ENCODE assay signal across 30 cellular contexts in the genomic region with DNA sequence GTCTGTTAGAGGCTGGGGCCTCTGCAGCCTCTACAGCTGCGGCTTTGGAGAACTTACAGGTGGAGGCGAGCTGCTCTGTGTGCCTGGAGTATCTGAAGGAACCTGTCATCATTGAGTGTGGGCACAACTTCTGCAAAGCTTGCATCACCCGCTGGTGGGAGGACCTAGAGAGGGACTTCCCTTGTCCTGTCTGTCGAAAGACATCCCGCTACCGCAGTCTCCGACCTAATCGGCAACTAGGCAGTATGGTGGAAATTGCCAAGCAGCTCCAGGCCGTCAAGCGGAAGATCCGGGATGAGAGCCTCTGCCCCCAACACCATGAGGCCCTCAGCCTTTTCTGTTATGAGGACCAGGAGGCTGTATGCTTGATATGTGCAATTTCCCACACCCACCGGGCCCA. TPM values are rescaled to one million over a fixed set of nuclear protein-coding genes. Genes with fewer than 3 reads are reported as not detected.
DNase-seq lines count a peak whose midpoint lies in the region; ATAC-seq, FAIRE-seq and TF ChIP-seq lines count a peak whose summit lies in the region.
"Had no signal": no experiment of that assay in that cellular context is flagged by ENCODE, and none has a peak within 500 bp of the region (broad histone marks: within the 10 kb centered on the region; RNA-seq: fewer than 3 reads in every experiment).

No MANE protein-coding gene starts in this region.

- WGBS in K562 (ENCODE audit: insufficient coverage, low coverage, missing lambda C conversion rate) = 94% methylated on average over 12 of the region's 12 CpGs

- no peak for TF ChIP-seq RAD21 in K562 (CRISPR knock-in tag; conservative IDR thresholded peaks at IDR 0.05 in 1 of 2, IDR thresholded peaks at IDR 0.05 in 1 of 2)

- no peak overlapping the region for H3K27ac ChIP-seq in K562 (ENCODE audit: extremely low read depth, low read depth, low read length)
- H3K27ac ChIP-seq: tibial artery had no signal

- H3K27me3 ChIP-seq in K562 (ENCODE audit: control insufficient read depth in 2 of 2, insufficient read depth in 2 of 2, low read length in 2 of 2) = no peaks in the 10 kb centered on the region
- H3K27me3 ChIP-seq: MG63, tibial artery had no signal

- H3K9me3 Mint-ChIP-seq in activated CD4-positive, alpha-beta T cell treated with anti-CD3 and anti-CD28 coated beads for 36 hours (ENCODE audit: low read depth) = no peaks in the 10 kb centered on the region
- no peaks in the 10 kb centered on the region for H3K9me3 Mint-ChIP-seq in activated CD4-positive, alpha-beta T cell treated with anti-CD3 and anti-CD28 coated beads, Interleukin-2, amount 10 ng/mL, durations not matched to agents 24 days and 14 days
- no peaks in the 10 kb centered on the region for H3K9me3 Mint-ChIP-seq in Calu3 (ENCODE audit: low read depth, unreplicated experiment)
- H3K9me3 Mint-ChIP-seq in nephron = no peaks in the 10 kb centered on the region
- H3K9me3 Mint-ChIP-seq: activated naive CD4-positive, alpha-beta T cell treated with anti-CD3 and anti-CD28 coated beads, Interleukin-2, amount 10 ng/mL, durations not matched to agents 7 days and 5 days; mesothelial cell of epicardium; naive B cell had no signal

- peak; percentile 37 for DNase-seq in activated CD4-positive, alpha-beta T cell treated with anti-CD3 and anti-CD28 coated beads for 36 hours
- DNase-seq in activated CD4-positive, alpha-beta T cell treated with anti-CD3 and anti-CD28 coated beads, Interleukin-2, amount 10 ng/mL, durations not matched to agents 24 days and 14 days = no peak
- DNase-seq in Calu3 = no peak
- no peak for DNase-seq in K562 (ENCODE audit: extremely low read depth in 1 of 4, low spot score in 3 of 4)
- DNase-seq in effector CD8-positive, alpha-beta T cell (lab: John Stamatoyannopoulos, UW) = no peak
- no peak for DNase-seq in HK-2 (ENCODE audit: unreplicated experiment)
- DNase-seq: activated CD4-positive, alpha-beta T cell treated with anti-CD3 and anti-CD28 coated beads, Interleukin-2, amount 50 U/mL, for 1 hour; activated naive CD4-positive, alpha-beta T cell treated with anti-CD3 and anti-CD28 coated beads, Interleukin-2, amount 10 ng/mL, durations not matched to agents 7 days and 5 days; AML-193; COR-L47; DMS79 treated with DMSO at 0.1 percent for 48 hours; GF-D8; head of caudate nucleus; KG1; kidney glomerular epithelial cell; MG63; naive B cell; NCI-H1436 treated with DMSO at 0.1 percent for 48 hours; NCI-H2107; NCI-H446; NCI-H82; occipital lobe; tibial artery had no signal

- no peaks in the 10 kb centered on the region for H3K27me3 Mint-ChIP-seq in activated CD4-positive, alpha-beta T cell treated with anti-CD3 and anti-CD28 coated beads for 36 hours
- H3K27me3 Mint-ChIP-seq in activated CD4-positive, alpha-beta T cell treated with anti-CD3 and anti-CD28 coated beads, Interleukin-2, amount 10 ng/mL, durations not matched to agents 24 days and 14 days = no peaks in the 10 kb centered on the region
- H3K27me3 Mint-ChIP-seq in Calu3 (ENCODE audit: unreplicated experiment) (no peaks in the 10 kb centered on the region), nephron (ENCODE audit: low read depth) (no peaks in the 10 kb centered on the region)
- H3K27me3 Mint-ChIP-seq: activated naive CD4-positive, alpha-beta T cell treated with anti-CD3 and anti-CD28 coated beads, Interleukin-2, amount 10 ng/mL, durations not matched to agents 7 days and 5 days; naive B cell had no signal

- H3K4me2 ChIP-seq in K562 (ENCODE audit: insufficient read depth, low read length) = no peak overlapping the region

- BruUV-seq in Calu3 (replicated peaks; lab: Mats Ljungman, UMichigan) = no TSS peak
- no TSS peak for BruUV-seq in K562 (replicated peaks; lab: Mats Ljungman, UMichigan)

- no peak for FAIRE-seq in K562 (lab: Jason Lieb, UNC)
- FAIRE-seq: A204.1, bronchial epithelial cell, colon had no signal

- TF ChIP-seq POLR2A in K562 (conservative IDR thresholded peaks at IDR 0.05) = no peak

- H3K36me3 Mint-ChIP-seq in activated CD4-positive, alpha-beta T cell treated with anti-CD3 and anti-CD28 coated beads for 36 hours (ENCODE audit: low read depth) = peaks cover 41% of the 10 kb centered on the region
- peaks cover 45% of the 10 kb centered on the region for H3K36me3 Mint-ChIP-seq in activated CD4-positive, alpha-beta T cell treated with anti-CD3 and anti-CD28 coated beads, Interleukin-2, amount 10 ng/mL, durations not matched to agents 24 days and 14 days (ENCODE audit: low read depth)
- H3K36me3 Mint-ChIP-seq in Calu3 (ENCODE audit: insufficient read depth, unreplicated experiment) = peaks cover 54% of the 10 kb centered on the region
- peaks cover 44% of the 10 kb centered on the region for H3K36me3 Mint-ChIP-seq in nephron (ENCODE audit: low read depth)

- no peak overlapping the region for H2AFZ ChIP-seq in K562 (ENCODE audit: low read depth, low read length)

- in situ Hi-C loops in K562 (cut with MboI) = no loop called here

- peak overlapping the region; percentile 6 for H3K27ac Mint-ChIP-seq in activated CD4-positive, alpha-beta T cell treated with anti-CD3 and anti-CD28 coated beads for 36 hours
- H3K27ac Mint-ChIP-seq in activated CD4-positive, alpha-beta T cell treated with anti-CD3 and anti-CD28 coated beads, Interleukin-2, amount 10 ng/mL, durations not matched to agents 24 days and 14 days = no peak overlapping the region
- H3K27ac Mint-ChIP-seq in Calu3 (ENCODE audit: unreplicated experiment) = peak overlapping the region; percentile 2
- H3K27ac Mint-ChIP-seq in nephron = no peak overlapping the region
- H3K27ac Mint-ChIP-seq: activated naive CD4-positive, alpha-beta T cell treated with anti-CD3 and anti-CD28 coated beads, Interleukin-2, amount 10 ng/mL, durations not matched to agents 7 days and 5 days; mesothelial cell of epicardium had no signal

- TF ChIP-seq EP300 in K562 (IDR thresholded peaks at IDR 0.05; ENCODE audit: low read length) = no peak

- ATAC-seq in activated CD4-positive, alpha-beta T cell treated with anti-CD3 and anti-CD28 coated beads for 36 hours = no peak
- ATAC-seq in K562 (no peak), GM18868 (IDR thresholded peaks at IDR 0.05; ENCODE audit: unreplicated experiment) (no peak)

- H3K4me1 ChIP-seq in K562 (replicated peaks in 1 of 2; ENCODE audit: control insufficient read depth in 2 of 2, insufficient read depth in 2 of 2, low read length in 2 of 2) = peaks cover 14 to 15% of the 10 kb centered on the region in 2 experiments

- H4K20me1 ChIP-seq in K562 (replicated peaks; ENCODE audit: control insufficient read depth, insufficient read depth, low read length) = peaks cover 9% of the 10 kb centered on the region

- intact Hi-C loops in activated CD4-positive, alpha-beta T cell treated with anti-CD3 and anti-CD28 coated beads for 36 hours (cut with DNase I, micrococcal nuclease) = loop anchor here (5.0 to 10.0 kb wide), 8 partner anchors 227 to 1475 kb away; a partner anchor contains a TSS
- intact Hi-C loops in activated CD4-positive, alpha-beta T cell treated with anti-CD3 and anti-CD28 coated beads, Interleukin-2, amount 10 ng/mL, durations not matched to agents 24 days and 14 days (cut with micrococcal nuclease) = loop anchor here (5.0 kb wide), 1 partner anchor 262 kb away; a partner anchor contains a TSS
- intact Hi-C loops in Calu3 (cut with micrococcal nuclease; ENCODE audit: unreplicated experiment) (loop anchor here (5.0 to 10.0 kb wide), 2 partner anchors 95 to 117 kb away; a partner anchor contains a TSS), K562 (cut with micrococcal nuclease) (no loop called here)

- H3K4me3 Mint-ChIP-seq in activated CD4-positive, alpha-beta T cell treated with anti-CD3 and anti-CD28 coated beads for 36 hours = peak overlapping the region; percentile 2
- H3K4me3 Mint-ChIP-seq in activated CD4-positive, alpha-beta T cell treated with anti-CD3 and anti-CD28 coated beads, Interleukin-2, amount 10 ng/mL, durations not matched to agents 24 days and 14 days = no peak overlapping the region
- H3K4me3 Mint-ChIP-seq in Calu3 (ENCODE audit: low read depth, unreplicated experiment) (no peak overlapping the region), nephron (peak overlapping the region; percentile 20 to 49 (median 33))
- H3K4me3 Mint-ChIP-seq: activated naive CD4-positive, alpha-beta T cell treated with anti-CD3 and anti-CD28 coated beads, Interleukin-2, amount 10 ng/mL, durations not matched to agents 7 days and 5 days; mesothelial cell of epicardium had no signal

- TF ChIP-seq CTCF in Calu3 (IDR thresholded peaks at IDR 0.05; ENCODE audit: unreplicated experiment) (no peak), K562 (IDR thresholded peaks at IDR 0.05 in 2 of 3, conservative IDR thresholded peaks at IDR 0.05 in 1 of 3; ENCODE audit: insufficient read depth in 2 of 3, low read depth in 1 of 3, low read length in 3 of 3) (no peak), nephron (IDR thresholded peaks at IDR 0.05; ENCODE audit: unreplicated experiment in 3 of 3) (no peak)

- H3K36me3 ChIP-seq in K562 (ENCODE audit: control insufficient read depth, insufficient read depth, low read length) = peaks cover 55% of the 10 kb centered on the region

- H3K9me3 ChIP-seq in K562 (replicated peaks; ENCODE audit: control insufficient read depth, insufficient read depth, low read depth, low read length) = no peaks in the 10 kb centered on the region
- H3K9me3 ChIP-seq: HAP-1, MG63, tibial artery had no signal

- peaks cover 37% of the 10 kb centered on the region for H3K79me2 ChIP-seq in K562 (ENCODE audit: control insufficient read depth, insufficient read depth, low read length)

- H3K9ac ChIP-seq in K562 (ENCODE audit: insufficient read depth in 1 of 2, low read depth in 2 of 2, low read length in 2 of 2) = peak overlapping the region in 1 of 2 experiments; percentile 11; a peak in 1 of 4 replicates

- CTCF ChIA-PET in activated CD4-positive, alpha-beta T cell treated with anti-CD3 and anti-CD28 coated beads for 36 hours (lab: Charles Lee) = no interaction called here
- CTCF ChIA-PET in Calu3 (lab: Charles Lee) = no interaction called here
- CTCF ChIA-PET in K562 (lab: Yijun Ruan, JAX; ENCODE audit: low intra/inter-chr PET ratio) = no interaction called here

- no peak overlapping the region for H3K4me3 ChIP-seq in K562
- H3K4me3 ChIP-seq: HAP-1, MG63, tibial artery had no signal

- H3K4me1 Mint-ChIP-seq in activated CD4-positive, alpha-beta T cell treated with anti-CD3 and anti-CD28 coated beads for 36 hours = peaks cover 29% of the 10 kb centered on the region
- H3K4me1 Mint-ChIP-seq in activated CD4-positive, alpha-beta T cell treated with anti-CD3 and anti-CD28 coated beads, Interleukin-2, amount 10 ng/mL, durations not matched to agents 24 days and 14 days = peaks cover 28% of the 10 kb centered on the region
- H3K4me1 Mint-ChIP-seq in Calu3 (ENCODE audit: low read depth, unreplicated experiment) = peaks cover 35% of the 10 kb centered on the region
- H3K4me1 Mint-ChIP-seq in nephron = peaks cover 26% of the 10 kb centered on the region

- POLR2A ChIA-PET in activated CD4-positive, alpha-beta T cell treated with anti-CD3 and anti-CD28 coated beads for 36 hours (lab: Charles Lee) = interaction anchor here (0.7 to 1.4 kb wide), 2 partner anchors 11 to 492 kb away, joined by 3 read pairs; no protein-coding TSS in a partner anchor
- POLR2A ChIA-PET in K562 (lab: Yijun Ruan, JAX) = no interaction called here

- H3K9me1 ChIP-seq in K562 (ENCODE audit: control insufficient read depth, insufficient read depth, low read length) = no peaks in the 10 kb centered on the region

RNA-seq across cellular contexts. Expression of a gene that starts 2.6 kb away (rescaled TPM):
- 10 to 100 TPM; 16.5 to 17.5 TPM for total RNA-seq in activated CD4-positive, alpha-beta T cell treated with anti-CD3 and anti-CD28 coated beads for 36 hours
- total RNA-seq in activated CD4-positive, alpha-beta T cell treated with anti-CD3 and anti-CD28 coated beads, Interleukin-2, amount 10 ng/mL, durations not matched to agents 24 days and 14 days = 12.5 and 13.7 TPM in 2 replicates
- total RNA-seq in Calu3 (2022) (22.0 and 22.3 TPM in 2 replicates), K562 (2014; rRNA removed) (12.5 and 14.8 TPM in 2 replicates), K562 (2014; rRNA removed; fragmentation: Illumina TruSeq; extraction: Trizol) (12.8 and 13.7 TPM in 2 replicates), K562 (2015; rRNA removed; fragmentation: Illumina TruSeq; extraction: Trizol) (10.2 TPM in 2 replicates), K562 (2021) (15.3 and 17.4 TPM in 2 replicates)
- 32.1 and 33.3 TPM in 2 replicates for total RNA-seq in K562 (2011; cell fraction: chromatin; rRNA removed; ENCODE audit: low replicate concordance)
- total RNA-seq in K562 (2011; cell fraction: nucleolus; rRNA removed) = 19.3 and 21.2 TPM in 2 replicates
- total RNA-seq in K562 (2011; cell fraction: nucleoplasm; rRNA removed) = 21.7 and 22.1 TPM in 2 replicates
- polyA plus RNA-seq in K562 (2011; rRNA removed) (11.6 and 17.1 TPM in 2 replicates), K562 (2014; fragmentation: Illumina TruSeq; extraction: Trizol) (17.6 and 17.7 TPM in 2 replicates), K562 (2014; fragmentation: Nextera tagmentation; extraction: Ambion mirVana) (1 to 10 TPM; 5.6 to 5.8 TPM), K562 (2014; rRNA removed) (17.2 and 18.4 TPM in 2 replicates)
- 9.0 and 10.0 TPM in 2 replicates for polyA plus RNA-seq in K562 (2011; cell fraction: cytosol; rRNA removed)
- polyA plus RNA-seq in K562 (2011; cell fraction: nucleus; rRNA removed) = 35.2 and 49.0 TPM in 2 replicates
- polyA plus RNA-seq in K562 (2012) = 10.5 and 11.9 TPM in 2 replicates
- 9.4 and 12.4 TPM in 2 replicates for polyA minus RNA-seq in K562 (2011; rRNA and poly(A)+ RNA removed)
- 7.5 and 12.2 TPM in 2 replicates for polyA minus RNA-seq in K562 (2011; cell fraction: cytosol; rRNA and poly(A)+ RNA removed)
- 16.7 and 20.2 TPM in 2 replicates for polyA minus RNA-seq in K562 (2011; cell fraction: nucleus; rRNA and poly(A)+ RNA removed)

RNA-seq across cellular contexts. Expression of a gene that starts 15.6 kb away (rescaled TPM):
- total RNA-seq in activated CD4-positive, alpha-beta T cell treated with anti-CD3 and anti-CD28 coated beads for 36 hours = 10 to 100 TPM; 32.6 to 38.1 TPM
- 45.0 and 48.0 TPM in 2 replicates for total RNA-seq in activated CD4-positive, alpha-beta T cell treated with anti-CD3 and anti-CD28 coated beads, Interleukin-2, amount 10 ng/mL, durations not matched to agents 24 days and 14 days
- total RNA-seq in Calu3 (2022) (53.3 and 64.2 TPM in 2 replicates), K562 (2014; rRNA removed) (231 and 363 TPM in 2 replicates), K562 (2014; rRNA removed; fragmentation: Illumina TruSeq; extraction: Trizol) (50.5 and 62.1 TPM in 2 replicates), K562 (2015; rRNA removed; fragmentation: Illumina TruSeq; extraction: Trizol) (164 and 166 TPM in 2 replicates), K562 (2021) (159 and 178 TPM in 2 replicates)
- 22.4 and 33.0 TPM in 2 replicates for total RNA-seq in K562 (2011; cell fraction: chromatin; rRNA removed; ENCODE audit: low replicate concordance)
- total RNA-seq in K562 (2011; cell fraction: nucleolus; rRNA removed) = 49.1 and 56.7 TPM in 2 replicates
- 33.2 and 46.3 TPM in 2 replicates for total RNA-seq in K562 (2011; cell fraction: nucleoplasm; rRNA removed)
- polyA plus RNA-seq in K562 (2011; rRNA removed) (88.9 and 90.3 TPM in 2 replicates), K562 (2014; fragmentation: Illumina TruSeq; extraction: Trizol) (83.9 and 235 TPM in 2 replicates), K562 (2014; fragmentation: Nextera tagmentation; extraction: Ambion mirVana) (100 to 1,000 TPM; 201 to 246 TPM), K562 (2014; rRNA removed) (362 and 376 TPM in 2 replicates)
- 198 and 661 TPM in 2 replicates for polyA plus RNA-seq in K562 (2011; cell fraction: cytosol; rRNA removed)
- polyA plus RNA-seq in K562 (2011; cell fraction: nucleus; rRNA removed) = 152 and 277 TPM in 2 replicates
- polyA plus RNA-seq in K562 (2012) = 234 and 238 TPM in 2 replicates
- 9.7 and 16.9 TPM in 2 replicates for polyA minus RNA-seq in K562 (2011; rRNA and poly(A)+ RNA removed)
- polyA minus RNA-seq in K562 (2011; cell fraction: cytosol; rRNA and poly(A)+ RNA removed) = 29.1 and 38.4 TPM in 2 replicates
- polyA minus RNA-seq in K562 (2011; cell fraction: nucleus; rRNA and poly(A)+ RNA removed) = 24.5 and 25.5 TPM in 2 replicates

Comparison
In these comparisons a context has a peak if more than half of its experiments do, and no peak if none do; other contexts are left out.
1. H3K27ac Mint-ChIP-seq: peak in activated CD4-positive, alpha-beta T cell treated with anti-CD3 and anti-CD28 coated beads for 36 hours (single experiment) and Calu3 (single experiment); none in activated CD4-positive, alpha-beta T cell treated with anti-CD3 and anti-CD28 coated beads, Interleukin-2, amount 10 ng/mL, durations not matched to agents 24 days and 14 days (single experiment) and nephron (0 of 3).
2. H3K4me3 Mint-ChIP-seq: peak in activated CD4-positive, alpha-beta T cell treated with anti-CD3 and anti-CD28 coated beads for 36 hours (single experiment) and nephron (3 of 3); none in activated CD4-positive, alpha-beta T cell treated with anti-CD3 and anti-CD28 coated beads, Interleukin-2, amount 10 ng/mL, durations not matched to agents 24 days and 14 days (single experiment) and Calu3 (single experiment).